ENCODE assay signal across 8 cellular contexts in genomic region chr2:7672027-7672684, GRCh38.
DNase-seq lines count a peak whose midpoint lies in the region; ATAC-seq and TF ChIP-seq lines count a peak whose summit lies in the region.

No MANE protein-coding gene starts in this region.

- H4K20me1 ChIP-seq in HCT116 (ENCODE audit: insufficient read depth): no peaks in the 10 kb centered on the region

- no TSS peak for BruUV-seq in HCT116 (replicated peaks; lab: Mats Ljungman, UMichigan)

- TF ChIP-seq EP300 in stomach (IDR thresholded peaks at IDR 0.05): no peak

- DNase-seq in AML-193 (lab: John Stamatoyannopoulos, UW) (peak; percentile 24 to 29), HCT116 (ENCODE audit: low read depth, low spot score) (peak; percentile 54), T-helper 2 cell (peak in 4 of 5 experiments; percentile 12 to 72 (median 33)), brain microvascular endothelial cell (peak; percentile 62), lung microvascular endothelial cell (ENCODE audit: low read depth in 2 of 2) (peak; percentile 7 to 12), stomach (peak; percentile 73), hippocampal formation (lab: John Stamatoyannopoulos, UW) (no peak), NCI-H1105 (lab: John Stamatoyannopoulos, UW) (no peak)

- no peak overlapping the region for H3K27ac ChIP-seq in HCT116 (ENCODE audit: low read depth, low read length)
- no peak overlapping the region for H3K27ac ChIP-seq in brain microvascular endothelial cell
- no peak overlapping the region for H3K27ac ChIP-seq in stomach

- H3K36me3 ChIP-seq in HCT116 (ENCODE audit: control insufficient read depth in 1 of 2, insufficient read depth in 2 of 2, low read length in 2 of 2): no peaks in the 10 kb centered on the region
- no peaks in the 10 kb centered on the region for H3K36me3 ChIP-seq in brain microvascular endothelial cell (replicated peaks)
- no peaks in the 10 kb centered on the region for H3K36me3 ChIP-seq in stomach

- TF ChIP-seq POLR2A in HCT116 (IDR thresholded peaks at IDR 0.05; ENCODE audit: borderline replicate concordance, extremely low read depth, insufficient read depth, insufficient read length) (no peak), stomach (IDR thresholded peaks at IDR 0.05) (no peak)

- no peak overlapping the region for H3K9ac ChIP-seq in HCT116 (ENCODE audit: low read length)

- CTCF ChIA-PET in HCT116 (lab: Charles Lee): interaction anchor here (1.3 to 1.6 kb wide), 2 partner anchors 245 to 1090 kb away, joined by 4 read pairs; no protein-coding TSS in a partner anchor

- TF ChIP-seq RAD21 in HCT116 (IDR thresholded peaks at IDR 0.05; ENCODE audit: low read depth): peak; percentile 66

- TF ChIP-seq CTCF in HCT116 (IDR thresholded peaks at IDR 0.05 in 2 of 3, conservative IDR thresholded peaks at IDR 0.05 in 1 of 3; ENCODE audit: borderline replicate concordance in 1 of 3, insufficient read depth in 1 of 3, low read depth in 2 of 3, low read length in 2 of 3) (peak; percentile 57 to 87 (median 79); a peak in 5 of 6 replicates), brain microvascular endothelial cell (IDR thresholded peaks at IDR 0.05; ENCODE audit: low read depth, low read length, missing control alignments) (peak; percentile 78), stomach (IDR thresholded peaks at IDR 0.05) (peak in 5 of 7 experiments; percentile 55 to 75 (median 70))

- ATAC-seq in HCT116: peak; percentile 70

- H2AFZ ChIP-seq in HCT116 (ENCODE audit: low read depth, low read length, poor library complexity, severe bottlenecking): no peak overlapping the region

- H3K4me1 ChIP-seq in HCT116 (ENCODE audit: control insufficient read depth in 1 of 2, insufficient read depth in 2 of 2, low read length in 2 of 2): no peaks in the 10 kb centered on the region
- H3K4me1 ChIP-seq in stomach: peaks cover 0 to 12% (median 0%) of the 10 kb centered on the region in 4 donors

- H3K27me3 ChIP-seq in HCT116 (ENCODE audit: insufficient read depth, low read length) (0 out of 2 replicates have a peak, but pooled peaks cover 3% of the 10 kb centered on the region), brain microvascular endothelial cell (replicated peaks) (no peaks in the 10 kb centered on the region), stomach (no peaks in the 10 kb centered on the region)

- RAD21 ChIA-PET in HCT116 (lab: Charles Lee; ENCODE audit: low non-redundant PET in 1 of 2, low total read pairs in 2 of 2, uncharacterized antibody in 2 of 2, unreplicated experiment in 2 of 2): no interaction called here

- H3K4me2 ChIP-seq in HCT116 (ENCODE audit: low read length): no peak overlapping the region

- in situ Hi-C loops in brain microvascular endothelial cell (cut with HindIII; ENCODE audit: low pct_ligation_motif_present, low sequenced_read_pairs): no loop called here

- H3K9me2 ChIP-seq in HCT116 (ENCODE audit: insufficient read depth): no peaks in the 10 kb centered on the region

- POLR2A ChIA-PET in HCT116 (lab: Charles Lee): no interaction called here

- 68 to 76% (median 72%) methylated on average over 8 of the region's 8 CpGs for WGBS in stomach, 5 donors

- no peak overlapping the region for H3K4me3 ChIP-seq in HCT116 (replicated peaks in 1 of 2; ENCODE audit: low read depth in 1 of 2, low read length in 2 of 2)
- no peak overlapping the region for H3K4me3 ChIP-seq in brain microvascular endothelial cell (ENCODE audit: low read depth, low read length)
- H3K4me3 ChIP-seq in stomach: no peak overlapping the region

- H3K79me2 ChIP-seq in HCT116 (ENCODE audit: insufficient read depth, low read length): no peaks in the 10 kb centered on the region

- H3K9me3 ChIP-seq in HCT116 (ENCODE audit: control insufficient read depth in 1 of 2, insufficient read depth in 1 of 2, low read depth in 1 of 2, low read length in 2 of 2): no peaks in the 10 kb centered on the region
- peaks cover 0 to 6% (median 0%) of the 10 kb centered on the region in 4 donors for H3K9me3 ChIP-seq in stomach

- intact Hi-C loops in HCT116 (cut with micrococcal nuclease) (loop anchor here (1.0 to 5.0 kb wide), 5 partner anchors 245 to 1090 kb away; no protein-coding TSS in a partner anchor), stomach (cut with DNase I; ENCODE audit: low total_unique reads) (loop anchor here (5.0 kb wide), 1 partner anchor 245 kb away; no protein-coding TSS in a partner anchor)

TF ChIP-seq in HCT116, 20 proteins besides CTCF, POLR2A, EP300 and RAD21:
- no peak for TF ChIP-seq FOSL1 (IDR thresholded peaks at IDR 0.05; ENCODE audit: low read depth)
- no peak for TF ChIP-seq ELF1 (IDR thresholded peaks at IDR 0.05; ENCODE audit: borderline replicate concordance, low read depth)
- no peak for TF ChIP-seq POLR2AphosphoS5 (IDR thresholded peaks at IDR 0.05; ENCODE audit: low read depth, low read length)
- TF ChIP-seq EZH2 (IDR thresholded peaks at IDR 0.05): no peak
- no peak for TF ChIP-seq SIN3A (IDR thresholded peaks at IDR 0.05; ENCODE audit: low read depth)
- TF ChIP-seq, protein P1, sequence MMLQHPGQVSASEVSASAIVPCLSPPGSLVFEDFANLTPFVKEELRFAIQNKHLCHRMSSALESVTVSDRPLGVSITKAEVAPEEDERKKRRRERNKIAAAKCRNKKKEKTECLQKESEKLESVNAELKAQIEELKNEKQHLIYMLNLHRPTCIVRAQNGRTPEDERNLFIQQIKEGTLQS (IDR thresholded peaks at IDR 0.05): no peak
- no peak for TF ChIP-seq JUND (IDR thresholded peaks at IDR 0.05)
- no peak for TF ChIP-seq CBX3 (IDR thresholded peaks at IDR 0.05; ENCODE audit: low read depth)
- TF ChIP-seq YY1 (IDR thresholded peaks at IDR 0.05; ENCODE audit: extremely low read depth, insufficient replicate concordance, low read depth, low read length): no peak
- TF ChIP-seq ZNF274 (IDR thresholded peaks at IDR 0.05; ENCODE audit: low read depth, low read length): no peak
TF ChIP-seq in HCT116: peak in this region for 0.

Comparison
In these comparisons a context has a peak if more than half of its experiments do, and no peak if none do; other contexts are left out.
1. DNase-seq: peak in AML-193 (2 of 2), HCT116 (single experiment), T-helper 2 cell (4 of 5), brain microvascular endothelial cell (single experiment), lung microvascular endothelial cell (2 of 2) and stomach (single experiment); none in hippocampal formation (0 of 2) and NCI-H1105 (single experiment).
2. Peak in every context shown above with its lines, with median percentiles within 50 percentile points of each other: CTCF ChIP-seq.